23 cellular contexts compared by ENCODE assay signal in the genomic region with DNA sequence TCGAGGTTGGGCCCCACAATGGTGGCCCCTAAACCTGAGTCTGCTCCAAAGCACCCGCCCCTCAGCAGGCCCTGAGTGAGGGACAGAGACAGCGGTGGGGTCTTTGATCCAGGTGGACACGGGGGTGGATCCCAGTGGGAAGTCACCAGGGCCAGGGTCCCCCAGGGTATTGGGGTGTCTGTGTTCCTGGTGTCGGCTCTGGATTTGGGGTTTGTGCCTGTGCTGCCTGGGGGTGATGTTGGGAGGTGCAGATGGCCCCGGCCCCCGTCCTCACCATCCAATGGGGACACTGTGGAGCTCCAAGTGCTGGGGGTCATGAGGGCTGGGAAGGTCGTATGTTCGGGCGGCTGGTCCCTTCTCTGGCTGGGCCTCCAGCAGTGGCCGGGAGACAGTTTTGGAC.
DNase-seq lines count a peak whose midpoint lies in the region; ATAC-seq and TF ChIP-seq lines count a peak whose summit lies in the region.
"Had no signal": no experiment of that assay in that cellular context is flagged by ENCODE, and none has a peak within 500 bp of the region (broad histone marks: within the 10 kb centered on the region; RNA-seq: fewer than 3 reads in every experiment).

No MANE protein-coding gene starts in this region.

- intact Hi-C loops in activated CD8-positive, alpha-beta T cell treated with anti-CD3 and anti-CD28 coated beads for 36 hours (cut with micrococcal nuclease) = no loop called here
- intact Hi-C loops in left cardiac atrium (cut with DNase I) (no loop called here), posterior vena cava (cut with DNase I) (no loop called here)

- ATAC-seq in activated CD8-positive, alpha-beta T cell treated with anti-CD3 and anti-CD28 coated beads, Interleukin-2, amount 10 ng/mL, durations not matched to agents 7 days and 5 days = no peak
- no peak for ATAC-seq in activated CD8-positive, alpha-beta T cell treated with anti-CD3 and anti-CD28 coated beads for 36 hours
- ATAC-seq in left cardiac atrium (no peak), GM18505 (IDR thresholded peaks at IDR 0.05; ENCODE audit: unreplicated experiment) (no peak)
- ATAC-seq: body of pancreas; CD8-positive, alpha-beta T cell; effector memory CD8-positive, alpha-beta T cell had no signal

- H3K9me3 Mint-ChIP-seq in activated CD8-positive, alpha-beta T cell treated with anti-CD3 and anti-CD28 coated beads, Interleukin-2, amount 10 ng/mL, durations not matched to agents 7 days and 5 days (ENCODE audit: insufficient read depth) = no peaks in the 10 kb centered on the region
- H3K9me3 Mint-ChIP-seq in activated CD8-positive, alpha-beta T cell treated with anti-CD3 and anti-CD28 coated beads for 36 hours = no peaks in the 10 kb centered on the region
- H3K9me3 Mint-ChIP-seq: CD8-positive, alpha-beta T cell; effector memory CD8-positive, alpha-beta T cell; IgD-negative memory B cell; T-helper 2 cell treated with Interferon-gamma antibody and Interleukin-4, amounts not matched to agents 5 μg/mL and 100 μg/mL, for 36 hours had no signal

- no peak for TF ChIP-seq CTCF in activated CD8-positive, alpha-beta T cell treated with anti-CD3 and anti-CD28 coated beads for 36 hours (IDR thresholded peaks at IDR 0.05)
- TF ChIP-seq CTCF in foreskin fibroblast (IDR thresholded peaks at IDR 0.05; ENCODE audit: low read depth, low read length) = no peak

- H3K36me3 Mint-ChIP-seq in activated CD8-positive, alpha-beta T cell treated with anti-CD3 and anti-CD28 coated beads, Interleukin-2, amount 10 ng/mL, durations not matched to agents 7 days and 5 days (ENCODE audit: low read depth) = no peaks in the 10 kb centered on the region
- no peaks in the 10 kb centered on the region for H3K36me3 Mint-ChIP-seq in activated CD8-positive, alpha-beta T cell treated with anti-CD3 and anti-CD28 coated beads for 36 hours (ENCODE audit: low read depth)
- H3K36me3 Mint-ChIP-seq: CD8-positive, alpha-beta T cell; IgD-negative memory B cell had no signal

- H3K27ac Mint-ChIP-seq in activated CD8-positive, alpha-beta T cell treated with anti-CD3 and anti-CD28 coated beads, Interleukin-2, amount 10 ng/mL, durations not matched to agents 7 days and 5 days = peak overlapping the region; percentile 34
- H3K27ac Mint-ChIP-seq in activated CD8-positive, alpha-beta T cell treated with anti-CD3 and anti-CD28 coated beads for 36 hours = no peak overlapping the region
- H3K27ac Mint-ChIP-seq: CD8-positive, alpha-beta T cell; effector memory CD8-positive, alpha-beta T cell; IgD-negative memory B cell; nephron; T-helper 2 cell treated with Interferon-gamma antibody and Interleukin-4, amounts not matched to agents 5 μg/mL and 100 μg/mL, for 36 hours had no signal

- H3K4me3 Mint-ChIP-seq in activated CD8-positive, alpha-beta T cell treated with anti-CD3 and anti-CD28 coated beads, Interleukin-2, amount 10 ng/mL, durations not matched to agents 7 days and 5 days = no peak overlapping the region
- H3K4me3 Mint-ChIP-seq in activated CD8-positive, alpha-beta T cell treated with anti-CD3 and anti-CD28 coated beads for 36 hours = no peak overlapping the region
- H3K4me3 Mint-ChIP-seq: CD8-positive, alpha-beta T cell; effector memory CD8-positive, alpha-beta T cell; IgD-negative memory B cell; nephron; T-helper 2 cell treated with Interferon-gamma antibody and Interleukin-4, amounts not matched to agents 5 μg/mL and 100 μg/mL, for 36 hours had no signal

- no peak for TF ChIP-seq POLR2A in GM18505 (IDR thresholded peaks at IDR 0.05; ENCODE audit: borderline replicate concordance, extremely low read depth, insufficient read depth, insufficient read length)

- no peak overlapping the region for H3K4me3 ChIP-seq in foreskin fibroblast (ENCODE audit: low read depth in 1 of 2, low read length in 2 of 2)
- H3K4me3 ChIP-seq: body of pancreas, esophagus squamous epithelium, SK-N-MC, testis had no signal

- POLR2A ChIA-PET in activated CD8-positive, alpha-beta T cell treated with anti-CD3 and anti-CD28 coated beads, Interleukin-2, amount 10 ng/mL, durations not matched to agents 7 days and 5 days (lab: Charles Lee) = interaction anchor here (0.9 kb wide), 1 partner anchor 20 kb away, joined by 3 read pairs; no protein-coding TSS in a partner anchor
- POLR2A ChIA-PET in activated CD8-positive, alpha-beta T cell treated with anti-CD3 and anti-CD28 coated beads for 36 hours (lab: Charles Lee) = no interaction called here

- CTCF ChIA-PET in activated CD8-positive, alpha-beta T cell treated with anti-CD3 and anti-CD28 coated beads, Interleukin-2, amount 10 ng/mL, durations not matched to agents 7 days and 5 days (lab: Charles Lee) = no interaction called here
- CTCF ChIA-PET in activated CD8-positive, alpha-beta T cell treated with anti-CD3 and anti-CD28 coated beads for 36 hours (lab: Charles Lee) = no interaction called here

- H3K27me3 Mint-ChIP-seq in activated CD8-positive, alpha-beta T cell treated with anti-CD3 and anti-CD28 coated beads, Interleukin-2, amount 10 ng/mL, durations not matched to agents 7 days and 5 days (ENCODE audit: low read depth) = peaks cover 11% of the 10 kb centered on the region
- H3K27me3 Mint-ChIP-seq in activated CD8-positive, alpha-beta T cell treated with anti-CD3 and anti-CD28 coated beads for 36 hours = no peaks in the 10 kb centered on the region
- H3K27me3 Mint-ChIP-seq: IgD-negative memory B cell had no signal

- H3K4me1 Mint-ChIP-seq in activated CD8-positive, alpha-beta T cell treated with anti-CD3 and anti-CD28 coated beads, Interleukin-2, amount 10 ng/mL, durations not matched to agents 7 days and 5 days (ENCODE audit: low read depth) = peaks cover 6% of the 10 kb centered on the region
- peaks cover 4% of the 10 kb centered on the region for H3K4me1 Mint-ChIP-seq in activated CD8-positive, alpha-beta T cell treated with anti-CD3 and anti-CD28 coated beads for 36 hours (ENCODE audit: low read depth)
- H3K4me1 Mint-ChIP-seq: IgD-negative memory B cell, nephron had no signal

- no peak for DNase-seq in activated CD8-positive, alpha-beta T cell treated with anti-CD3 and anti-CD28 coated beads, Interleukin-2, amount 10 ng/mL, durations not matched to agents 7 days and 5 days
- no peak for DNase-seq in activated CD8-positive, alpha-beta T cell treated with anti-CD3 and anti-CD28 coated beads for 36 hours
- DNase-seq in D341Med (ENCODE audit: low spot score) = peak; percentile 9
- peak; percentile 8 for DNase-seq in left cardiac atrium
- peak; percentile 67 for DNase-seq in posterior vena cava (ENCODE audit: low spot score)
- DNase-seq in foreskin fibroblast = no peak
- no peak for DNase-seq in DMS53 (lab: John Stamatoyannopoulos, UW)
- DNase-seq: activated CD4-positive, alpha-beta T cell treated with anti-CD3 and anti-CD28 coated beads, Interleukin-2, amount 50 U/mL, for 48 hours; effector memory CD8-positive, alpha-beta T cell; esophagus squamous epithelium; GF-D8; kidney glomerular epithelial cell; mesendoderm; NCI-H1105 treated with DMSO at 0.1 percent for 48 hours; NCI-H524; testis had no signal

Comparison
In these comparisons a context has a peak if more than half of its experiments do, and no peak if none do; other contexts are left out.
1. DNase-seq: peak in D341Med (single experiment), left cardiac atrium (single experiment) and posterior vena cava (single experiment); none in activated CD8-positive, alpha-beta T cell treated with anti-CD3 and anti-CD28 coated beads, Interleukin-2, amount 10 ng/mL, durations not matched to agents 7 days and 5 days (single experiment), activated CD8-positive, alpha-beta T cell treated with anti-CD3 and anti-CD28 coated beads for 36 hours (single experiment), foreskin fibroblast (0 of 2) and DMS53 (single experiment).